In the genomic region with DNA sequence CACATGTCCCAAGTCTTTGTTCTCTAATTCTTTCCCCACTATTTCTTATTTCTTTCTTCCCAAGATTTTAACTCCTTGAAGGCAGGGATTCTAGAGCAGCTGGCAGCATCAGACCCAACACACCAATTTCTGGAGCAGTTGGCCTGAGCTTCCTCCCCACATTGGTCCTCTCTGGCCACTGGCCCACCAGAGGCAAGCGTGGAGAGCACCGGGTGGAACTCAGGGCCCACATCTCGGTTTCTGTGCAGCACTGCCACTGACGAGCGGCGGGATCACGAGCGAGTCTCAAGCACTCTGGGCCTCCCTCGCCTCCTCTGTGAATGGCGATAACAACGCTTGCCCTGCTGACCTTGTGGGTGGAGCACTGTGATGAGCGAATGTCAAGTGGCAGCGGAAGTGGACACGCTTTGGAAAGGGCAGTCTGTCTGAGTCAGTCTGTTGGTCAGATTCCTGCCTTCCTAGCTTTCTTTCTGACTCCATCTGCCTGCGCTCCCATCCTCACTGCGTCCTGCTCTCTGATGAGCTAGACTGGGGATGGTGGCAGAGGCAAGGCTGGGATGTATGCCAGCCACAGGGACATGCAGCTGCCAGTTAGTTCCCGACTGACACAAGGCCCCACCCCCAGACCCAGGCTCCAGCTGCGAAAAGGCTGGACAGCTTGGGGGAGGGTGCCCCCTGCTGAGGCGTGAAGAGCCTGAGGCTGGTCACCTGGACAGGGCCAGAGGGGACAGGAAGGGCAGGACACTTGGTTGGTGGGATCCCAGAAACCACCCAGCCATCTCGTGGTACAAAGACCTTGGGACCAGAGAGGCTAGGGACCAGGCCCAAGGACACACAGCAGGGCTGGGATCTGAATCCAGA, we compare ENCODE assay signal across 12 cellular contexts. TPM values are rescaled to one million over a fixed set of nuclear protein-coding genes. Genes with fewer than 3 reads are reported as not detected.
DNase-seq lines count a peak whose midpoint lies in the region; ATAC-seq, FAIRE-seq and TF ChIP-seq lines count a peak whose summit lies in the region.
"Had no signal": no experiment of that assay in that cellular context is flagged by ENCODE, and none has a peak within 500 bp of the region (broad histone marks: within the 10 kb centered on the region; RNA-seq: fewer than 3 reads in every experiment).

No MANE protein-coding gene starts in this region.

- peaks cover 5% of the 10 kb centered on the region for H3K9me1 ChIP-seq in K562 (ENCODE audit: control insufficient read depth, insufficient read depth, low read length)

- peak overlapping the region; percentile 72 for H3K27ac ChIP-seq in K562 (ENCODE audit: extremely low read depth, low read depth, low read length)
- H3K27ac ChIP-seq: breast epithelium, upper lobe of left lung had no signal

- in situ Hi-C loops in K562 (cut with MboI): no loop called here

- DNase-seq in DMS153 (lab: John Stamatoyannopoulos, UW) (peak; percentile 34), NCI-H2029 (lab: John Stamatoyannopoulos, UW) (peak; percentile 86), K562 (ENCODE audit: extremely low read depth in 1 of 4, low spot score in 3 of 4) (peak; percentile 90 to 99 (median 92))
- no peak for DNase-seq in activated CD4-positive, alpha-beta T cell treated with anti-CD3 and anti-CD28 coated beads, Interleukin-2, amount 10 ng/mL, durations not matched to agents 24 days and 14 days
- DNase-seq: activated CD4-positive, alpha-beta T cell treated with anti-CD3 and anti-CD28 coated beads, Interleukin-2, amount 50 U/mL, for 48 hours; NCI-H187 treated with DMSO at 0.1 percent for 48 hours had no signal

- H3K4me3 Mint-ChIP-seq in nephron: no peak overlapping the region
- no peak overlapping the region for H3K4me3 Mint-ChIP-seq in activated CD4-positive, alpha-beta T cell treated with anti-CD3 and anti-CD28 coated beads, Interleukin-2, amount 10 ng/mL, durations not matched to agents 24 days and 14 days

- H3K36me3 ChIP-seq in K562 (ENCODE audit: control insufficient read depth, insufficient read depth, low read length): no peaks in the 10 kb centered on the region
- H3K36me3 ChIP-seq: breast epithelium, upper lobe of left lung had no signal

- CTCF ChIA-PET in K562 (lab: Yijun Ruan, JAX; ENCODE audit: low intra/inter-chr PET ratio): interaction anchor here (1.4 kb wide), 1 partner anchor 34 kb away, joined by 8 read pairs; no protein-coding TSS in a partner anchor

- TF ChIP-seq EP300 in K562 (IDR thresholded peaks at IDR 0.05; ENCODE audit: low read length): peak; percentile 91

- TF ChIP-seq RAD21 in K562 (CRISPR knock-in tag; conservative IDR thresholded peaks at IDR 0.05 in 1 of 2, IDR thresholded peaks at IDR 0.05 in 1 of 2): peak; percentile 56 to 78

- no peaks in the 10 kb centered on the region for H3K36me3 Mint-ChIP-seq in nephron (ENCODE audit: low read depth)
- no peaks in the 10 kb centered on the region for H3K36me3 Mint-ChIP-seq in activated CD4-positive, alpha-beta T cell treated with anti-CD3 and anti-CD28 coated beads, Interleukin-2, amount 10 ng/mL, durations not matched to agents 24 days and 14 days (ENCODE audit: low read depth)

- no peaks in the 10 kb centered on the region for H4K20me1 ChIP-seq in K562 (replicated peaks; ENCODE audit: control insufficient read depth, insufficient read depth, low read length)

- peak overlapping the region; percentile 85 for H2AFZ ChIP-seq in K562 (ENCODE audit: low read depth, low read length)

- peak overlapping the region; percentile 42 to 89 for H3K9ac ChIP-seq in K562 (ENCODE audit: insufficient read depth in 1 of 2, low read depth in 2 of 2, low read length in 2 of 2)

- peak; percentile 67 for TF ChIP-seq POLR2A in K562 (conservative IDR thresholded peaks at IDR 0.05)

- peak; percentile 60 to 66 (median 63) for TF ChIP-seq CTCF in K562 (IDR thresholded peaks at IDR 0.05 in 2 of 3, conservative IDR thresholded peaks at IDR 0.05 in 1 of 3; ENCODE audit: insufficient read depth in 2 of 3, low read depth in 1 of 3, low read length in 3 of 3)
- no peak for TF ChIP-seq CTCF in nephron (IDR thresholded peaks at IDR 0.05; ENCODE audit: unreplicated experiment in 3 of 3)

- peak; percentile 99 for FAIRE-seq in K562 (lab: Jason Lieb, UNC)

- H3K27ac Mint-ChIP-seq in nephron: peak overlapping the region in 2 of 3 experiments; percentile 17 to 31
- H3K27ac Mint-ChIP-seq in activated CD4-positive, alpha-beta T cell treated with anti-CD3 and anti-CD28 coated beads, Interleukin-2, amount 10 ng/mL, durations not matched to agents 24 days and 14 days: no peak overlapping the region

- H3K9me3 ChIP-seq in K562 (replicated peaks; ENCODE audit: control insufficient read depth, insufficient read depth, low read depth, low read length): peaks cover 8% of the 10 kb centered on the region
- H3K9me3 ChIP-seq: breast epithelium had no signal

- no peak overlapping the region for H3K4me3 ChIP-seq in K562
- H3K4me3 ChIP-seq: breast epithelium, upper lobe of left lung had no signal

- BruUV-seq in K562 (replicated peaks; lab: Mats Ljungman, UMichigan): no TSS peak

- ATAC-seq in K562: peak; percentile 89
- no peak for ATAC-seq in HG03469 (IDR thresholded peaks at IDR 0.05; ENCODE audit: unreplicated experiment)
- ATAC-seq in HG02623 (IDR thresholded peaks at IDR 0.05; ENCODE audit: unreplicated experiment): no peak
- no peak for ATAC-seq in GM21390 (IDR thresholded peaks at IDR 0.05; ENCODE audit: unreplicated experiment)

- peak overlapping the region; percentile 79 for H3K4me2 ChIP-seq in K562 (ENCODE audit: insufficient read depth, low read length)

- intact Hi-C loops in K562 (cut with micrococcal nuclease): loop anchor here (1.0 kb wide), 3 partner anchors 33 to 100 kb away; no protein-coding TSS in a partner anchor
- intact Hi-C loops in activated CD4-positive, alpha-beta T cell treated with anti-CD3 and anti-CD28 coated beads, Interleukin-2, amount 10 ng/mL, durations not matched to agents 24 days and 14 days (cut with micrococcal nuclease): no loop called here

- peaks cover 57 to 80% of the 10 kb centered on the region in 2 experiments for H3K4me1 ChIP-seq in K562 (replicated peaks in 1 of 2; ENCODE audit: control insufficient read depth in 2 of 2, insufficient read depth in 2 of 2, low read length in 2 of 2)
- H3K4me1 ChIP-seq: breast epithelium had no signal

- POLR2A ChIA-PET in K562 (lab: Yijun Ruan, JAX): interaction anchor here (0.6 to 2.5 kb wide), 16 partner anchors 9 to 662 kb away, joined by 3 to 7 read pairs (median 4); no protein-coding TSS in a partner anchor

- WGBS in K562 (ENCODE audit: insufficient coverage, low coverage, missing lambda C conversion rate): 2% methylated on average over 20 of the region's 20 CpGs

- H3K4me1 Mint-ChIP-seq in nephron: peaks cover 12% of the 10 kb centered on the region
- no peaks in the 10 kb centered on the region for H3K4me1 Mint-ChIP-seq in activated CD4-positive, alpha-beta T cell treated with anti-CD3 and anti-CD28 coated beads, Interleukin-2, amount 10 ng/mL, durations not matched to agents 24 days and 14 days

- peaks cover 3% of the 10 kb centered on the region for H3K27me3 Mint-ChIP-seq in nephron (ENCODE audit: low read depth)
- H3K27me3 Mint-ChIP-seq in activated CD4-positive, alpha-beta T cell treated with anti-CD3 and anti-CD28 coated beads, Interleukin-2, amount 10 ng/mL, durations not matched to agents 24 days and 14 days: no peaks in the 10 kb centered on the region

- H3K79me2 ChIP-seq in K562 (ENCODE audit: control insufficient read depth, insufficient read depth, low read length): no peaks in the 10 kb centered on the region

- H3K9me3 Mint-ChIP-seq in nephron: no peaks in the 10 kb centered on the region
- H3K9me3 Mint-ChIP-seq in activated CD4-positive, alpha-beta T cell treated with anti-CD3 and anti-CD28 coated beads, Interleukin-2, amount 10 ng/mL, durations not matched to agents 24 days and 14 days: no peaks in the 10 kb centered on the region

- no peaks in the 10 kb centered on the region for H3K27me3 ChIP-seq in K562 (ENCODE audit: control insufficient read depth in 2 of 2, insufficient read depth in 2 of 2, low read length in 2 of 2)
- H3K27me3 ChIP-seq: breast epithelium, upper lobe of left lung had no signal

RNA-seq across cellular contexts. Expression of a gene that starts 4.5 kb away (rescaled TPM):
- not detected in 2 replicates for total RNA-seq in K562 (2011; cell fraction: chromatin; rRNA removed; ENCODE audit: low replicate concordance)
- 0.13 TPM in 1 of 2 replicates, not detected in the other for total RNA-seq in K562 (2011; cell fraction: nucleolus; rRNA removed)
- total RNA-seq in K562 (2011; cell fraction: nucleoplasm; rRNA removed): 0.29 TPM in 1 of 2 replicates, not detected in the other
- total RNA-seq in K562 (2014; rRNA removed): 0.08 TPM in 1 of 2 replicates, not detected in the other
- not detected in 2 replicates for total RNA-seq in K562 (2014; rRNA removed; fragmentation: Illumina TruSeq; extraction: Trizol)
- total RNA-seq in K562 (2015; rRNA removed; fragmentation: Illumina TruSeq; extraction: Trizol): 0.11 and 0.15 TPM in 2 replicates
- 0.11 and 0.16 TPM in 2 replicates for total RNA-seq in K562 (2021)
- polyA plus RNA-seq in K562 (2011; rRNA removed): 0.04 and 0.08 TPM in 2 replicates
- polyA plus RNA-seq in K562 (2011; cell fraction: cytosol; rRNA removed): 0.13 and 0.16 TPM in 2 replicates
- polyA plus RNA-seq in K562 (2011; cell fraction: nucleus; rRNA removed): 0.23 and 0.35 TPM in 2 replicates
- polyA plus RNA-seq in K562 (2012): 0.05 TPM in 1 of 2 replicates, not detected in the other
- polyA plus RNA-seq in K562 (2014; fragmentation: Illumina TruSeq; extraction: Trizol): 0.10 TPM in 1 of 2 replicates, not detected in the other
- not detected for polyA plus RNA-seq in K562 (2014; fragmentation: Nextera tagmentation; extraction: Ambion mirVana)
- 0.08 and 0.12 TPM in 2 replicates for polyA plus RNA-seq in K562 (2014; rRNA removed)
- polyA minus RNA-seq in K562 (2011; rRNA and poly(A)+ RNA removed): not detected in 2 replicates
- not detected in 2 replicates for polyA minus RNA-seq in K562 (2011; cell fraction: cytosol; rRNA and poly(A)+ RNA removed)
- not detected in 2 replicates for polyA minus RNA-seq in K562 (2011; cell fraction: nucleus; rRNA and poly(A)+ RNA removed)
- not detected in 2 replicates for total RNA-seq in activated CD4-positive, alpha-beta T cell treated with anti-CD3 and anti-CD28 coated beads, Interleukin-2, amount 10 ng/mL, durations not matched to agents 24 days and 14 days

Comparison
In these comparisons a context has a peak if more than half of its experiments do, and no peak if none do; other contexts are left out.
1. CTCF ChIP-seq: peak in K562 (3 of 3); none in nephron (0 of 3).